11 cellular contexts compared by ENCODE assay signal in genomic region chr18:10142496-10143160, GRCh38.
A peak's percentile ranks its signal among the peaks of the same experiment; 100 is the strongest.
DNase-seq lines count a peak whose midpoint lies in the region; ATAC-seq and TF ChIP-seq lines count a peak whose summit lies in the region.
"Had no signal": no experiment of that assay in that cellular context is flagged by ENCODE, and none has a peak within 500 bp of the region (broad histone marks: within the 10 kb centered on the region; RNA-seq: fewer than 3 reads in every experiment).

No MANE protein-coding gene starts in this region.

- no peaks in the 10 kb centered on the region for H3K9me3 ChIP-seq in skeletal muscle satellite cell (replicated peaks; ENCODE audit: low read length)

- no peak overlapping the region for H3K27ac ChIP-seq in GM23338 (ENCODE audit: low read depth)
- H3K27ac ChIP-seq: WERI-Rb-1 had no signal

- no peaks in the 10 kb centered on the region for H3K79me2 ChIP-seq in GM23338 (replicated peaks; ENCODE audit: insufficient read depth)

- H3K36me3 ChIP-seq in GM23338 (ENCODE audit: insufficient read depth) (no peaks in the 10 kb centered on the region), skeletal muscle satellite cell (ENCODE audit: insufficient read depth, low read length) (no peaks in the 10 kb centered on the region)
- H3K36me3 ChIP-seq: WERI-Rb-1 had no signal

- DNase-seq in GM23338 (ENCODE audit: low spot score) (no peak), left ventricle myocardium superior (peak; percentile 63)
- no peak for DNase-seq in stimulated activated CD4-positive, alpha-beta T cell treated with anti-CD3 and anti-CD28 coated beads, Interleukin-12 subunit alpha, Interleukin-12 subunit beta, amount 100 ng/mL, for 4 hours
- DNase-seq in activated CD4-positive, alpha-beta T cell treated with anti-CD3 and anti-CD28 coated beads for 36 hours, result no peak
- DNase-seq: activated T-cell treated with anti-CD3 and anti-CD28 coated beads, Interleukin-2, amount 50 U/mL, for 72 hours; SIG-M5; WERI-Rb-1 had no signal

- CTCF ChIA-PET in activated CD4-positive, alpha-beta T cell treated with anti-CD3 and anti-CD28 coated beads for 36 hours (lab: Charles Lee), result no interaction called here

- no peaks in the 10 kb centered on the region for H3F3A ChIP-seq in GM23338 (replicated peaks; ENCODE audit: low read depth)

- H3K27ac Mint-ChIP-seq in GM23338, result no peak overlapping the region; the same call in 1 of the 2 replicates
- H3K27ac Mint-ChIP-seq in activated CD4-positive, alpha-beta T cell treated with anti-CD3 and anti-CD28 coated beads for 36 hours, result no peak overlapping the region

- H3K4me2 ChIP-seq in GM23338 (no peak overlapping the region), skeletal muscle satellite cell (ENCODE audit: low read length) (peak overlapping the region; percentile 47)

- POLR2A ChIA-PET in activated CD4-positive, alpha-beta T cell treated with anti-CD3 and anti-CD28 coated beads for 36 hours (lab: Charles Lee), result no interaction called here

- H3K4me1 ChIP-seq in GM23338 (ENCODE audit: insufficient read depth) (peaks cover 22% of the 10 kb centered on the region), skeletal muscle satellite cell (ENCODE audit: control insufficient read depth, insufficient read depth, low read length) (peaks cover 39% of the 10 kb centered on the region)

- peaks cover 41% of the 10 kb centered on the region for H3K4me1 Mint-ChIP-seq in GM23338
- H3K4me1 Mint-ChIP-seq in activated CD4-positive, alpha-beta T cell treated with anti-CD3 and anti-CD28 coated beads for 36 hours, result peaks cover 3% of the 10 kb centered on the region

- ATAC-seq in GM23338 (peak; percentile 15; the same call in 1 of the 3 replicates), SK-N-SH treated with all-trans-retinoic acid at 6 μM for 48 hours (peak; percentile 76), left ventricle myocardium superior (peak; percentile 87), GM18873 (IDR thresholded peaks at IDR 0.05; ENCODE audit: low FRiP score, unreplicated experiment) (no peak), GM21786 (IDR thresholded peaks at IDR 0.05; ENCODE audit: unreplicated experiment) (no peak)
- no peak for ATAC-seq in activated CD4-positive, alpha-beta T cell treated with anti-CD3 and anti-CD28 coated beads for 36 hours
- ATAC-seq: activated T-cell treated with anti-CD3 and anti-CD28 coated beads, Interleukin-2, amount 50 U/mL, for 72 hours had no signal

- intact Hi-C loops in left ventricle myocardium superior (cut with micrococcal nuclease), result no loop called here
- intact Hi-C loops in activated CD4-positive, alpha-beta T cell treated with anti-CD3 and anti-CD28 coated beads for 36 hours (cut with DNase I, micrococcal nuclease), result no loop called here

- 0 out of 3 replicates have a peak, but pooled peaks cover 3% of the 10 kb centered on the region for H3K9me3 Mint-ChIP-seq in GM23338
- no peaks in the 10 kb centered on the region for H3K9me3 Mint-ChIP-seq in activated CD4-positive, alpha-beta T cell treated with anti-CD3 and anti-CD28 coated beads for 36 hours (ENCODE audit: low read depth)
- H3K9me3 Mint-ChIP-seq: activated T-cell treated with anti-CD3 and anti-CD28 coated beads, Interleukin-2, amount 50 U/mL, for 72 hours had no signal

- H3K27me3 Mint-ChIP-seq in GM23338 (ENCODE audit: insufficient read depth, low read depth, poor library complexity), result peaks cover 8% of the 10 kb centered on the region
- H3K27me3 Mint-ChIP-seq in activated CD4-positive, alpha-beta T cell treated with anti-CD3 and anti-CD28 coated beads for 36 hours, result peaks cover 5% of the 10 kb centered on the region

- H3K36me3 Mint-ChIP-seq in GM23338 (ENCODE audit: low read depth), result no peaks in the 10 kb centered on the region
- H3K36me3 Mint-ChIP-seq in activated CD4-positive, alpha-beta T cell treated with anti-CD3 and anti-CD28 coated beads for 36 hours (ENCODE audit: low read depth), result no peaks in the 10 kb centered on the region

- no peak overlapping the region for H3K4me3 Mint-ChIP-seq in GM23338
- H3K4me3 Mint-ChIP-seq in activated CD4-positive, alpha-beta T cell treated with anti-CD3 and anti-CD28 coated beads for 36 hours, result no peak overlapping the region
- H3K4me3 Mint-ChIP-seq: activated T-cell treated with anti-CD3 and anti-CD28 coated beads, Interleukin-2, amount 50 U/mL, for 72 hours had no signal

- H3K27me3 ChIP-seq in GM23338 (ENCODE audit: insufficient read depth), result no peaks in the 10 kb centered on the region
- no peaks in the 10 kb centered on the region for H3K27me3 ChIP-seq in skeletal muscle satellite cell (ENCODE audit: control insufficient read depth, insufficient read depth, low read length)

- H3K9me2 ChIP-seq in GM23338 (ENCODE audit: insufficient read depth), result no peaks in the 10 kb centered on the region

- H2AFZ ChIP-seq in GM23338, result no peak overlapping the region

- H3K4me3 ChIP-seq in GM23338 (no peak overlapping the region), skeletal muscle satellite cell (ENCODE audit: low read length) (no peak overlapping the region)

- H4K20me1 ChIP-seq in GM23338 (replicated peaks; ENCODE audit: insufficient read depth), result no peaks in the 10 kb centered on the region

- no peak for TF ChIP-seq CTCF in GM23338 (conservative IDR thresholded peaks at IDR 0.05; ENCODE audit: low read depth in 2 of 2)

- peak overlapping the region; percentile 55 for H3K9ac ChIP-seq in skeletal muscle satellite cell (ENCODE audit: low read depth, low read length)

TF ChIP-seq in GM23338, 12 proteins besides CTCF, POLR2A, EP300 and RAD21 (continues in another document):
- TF ChIP-seq ZNF114 (CRISPR knock-in tag; IDR thresholded peaks at IDR 0.05), result no peak
- TF ChIP-seq, protein P1, sequence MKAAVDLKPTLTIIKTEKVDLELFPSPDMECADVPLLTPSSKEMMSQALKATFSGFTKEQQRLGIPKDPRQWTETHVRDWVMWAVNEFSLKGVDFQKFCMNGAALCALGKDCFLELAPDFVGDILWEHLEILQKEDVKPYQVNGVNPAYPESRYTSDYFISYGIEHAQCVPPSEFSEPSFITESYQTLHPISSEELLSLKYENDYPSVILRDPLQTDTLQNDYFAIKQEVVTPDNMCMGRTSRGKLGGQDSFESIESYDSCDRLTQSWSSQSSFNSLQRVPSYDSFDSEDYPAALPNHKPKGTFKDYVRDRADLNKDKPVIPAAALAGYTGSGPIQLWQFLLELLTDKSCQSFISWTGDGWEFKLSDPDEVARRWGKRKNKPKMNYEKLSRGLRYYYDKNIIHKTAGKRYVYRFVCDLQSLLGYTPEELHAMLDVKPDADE (IDR thresholded peaks at IDR 0.05), result no peak

TF ChIP-seq in SK-N-SH treated with all-trans-retinoic acid at 6 μM for 48 hours, 23 proteins besides CTCF, POLR2A, EP300 and RAD21:
- TF ChIP-seq ISL1 (CRISPR knock-in tag; IDR thresholded peaks at IDR 0.05), result peak; percentile 14; the same call in 1 of the 2 replicates
- TF ChIP-seq POU6F1 (CRISPR knock-in tag; IDR thresholded peaks at IDR 0.05; ENCODE audit: borderline replicate concordance, low read depth), result no peak

Comparison
In these comparisons a context has a peak if more than half of its experiments do, and no peak if none do; other contexts are left out.
1. ATAC-seq: peak in GM23338 (single experiment), SK-N-SH treated with all-trans-retinoic acid at 6 μM for 48 hours (single experiment) and left ventricle myocardium superior (single experiment); none in GM18873 (single experiment), GM21786 (single experiment) and activated CD4-positive, alpha-beta T cell treated with anti-CD3 and anti-CD28 coated beads for 36 hours (single experiment).